In the genomic region with DNA sequence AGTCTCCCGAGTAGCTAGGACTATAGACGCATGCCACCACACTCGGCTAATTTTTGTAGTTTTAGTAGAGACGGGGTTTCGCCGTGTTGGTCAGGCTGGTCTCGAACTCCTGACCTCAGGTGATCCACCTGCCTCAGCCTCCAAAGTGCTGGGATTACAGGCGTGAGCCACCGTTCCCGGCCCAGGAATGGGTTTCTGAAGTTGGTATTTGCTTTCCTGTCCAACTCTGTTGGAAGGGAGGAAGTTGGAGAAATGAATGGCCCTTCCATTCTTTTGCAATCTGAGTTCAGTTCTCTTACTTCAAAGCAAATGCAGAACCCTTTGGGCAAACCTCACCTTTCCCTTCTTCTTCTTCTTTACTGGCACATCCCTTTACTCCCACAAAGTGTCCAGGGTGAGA, we compare ENCODE assay signal across 8 cellular contexts. TPM values are rescaled to one million over a fixed set of nuclear protein-coding genes. Genes with fewer than 3 reads are reported as not detected.
DNase-seq lines count a peak whose midpoint lies in the region; ATAC-seq and TF ChIP-seq lines count a peak whose summit lies in the region.
"Not testable (repeated sequence)": the region's sequence is repeated elsewhere in the genome, so short reads cannot be mapped to it uniquely, and the experiment has no call there.

No MANE protein-coding gene starts in this region.

- H3K27ac ChIP-seq in OCI-LY7 (ENCODE audit: low read depth, low read length, poor library complexity, severe bottlenecking) (peak overlapping the region; percentile 88), cardiac muscle cell (peak overlapping the region; percentile 95)

- BruUV-seq in OCI-LY7 (replicated peaks; lab: Mats Ljungman, UMichigan): not testable (repeated sequence)

- not testable (repeated sequence) for TF ChIP-seq CTCF in CD14-positive monocyte (IDR thresholded peaks at IDR 0.05); HFF-Myc (IDR thresholded peaks at IDR 0.05; ENCODE audit: low read depth, low read length, missing control alignments); OCI-LY7 (conservative IDR thresholded peaks at IDR 0.05; ENCODE audit: low read length); activated CD8-positive, alpha-beta T cell treated with anti-CD3 and anti-CD28 coated beads for 36 hours (IDR thresholded peaks at IDR 0.05); brain (conservative IDR thresholded peaks at IDR 0.05); cardiac muscle cell (IDR thresholded peaks at IDR 0.05; ENCODE audit: low read depth, low read length); nephron progenitor cell (IDR thresholded peaks at IDR 0.05)

- H3K27me3 Mint-ChIP-seq in CD14-positive monocyte (ENCODE audit: low read depth in 3 of 3); activated CD8-positive, alpha-beta T cell treated with anti-CD3 and anti-CD28 coated beads for 36 hours; brain; nephron progenitor cell (ENCODE audit: low read depth, poor library complexity); stimulated activated naive CD8-positive, alpha-beta T cell treated with anti-CD3 and anti-CD28 coated beads, Interleukin-15, Interleukin-2, amounts not matched to agents 100 ng/mL and 50 ng/mL, for 24 hours: not testable (repeated sequence)

- not testable (repeated sequence) for H3K36me3 ChIP-seq in OCI-LY7 (ENCODE audit: insufficient read depth, low read length); cardiac muscle cell

- H3K4me1 ChIP-seq in OCI-LY7 (ENCODE audit: insufficient read depth, low read length, poor library complexity, severe bottlenecking) (peaks cover 47% of the 10 kb centered on the region), cardiac muscle cell (ENCODE audit: low read depth) (peaks cover 11% of the 10 kb centered on the region)

- intact Hi-C loops in CD14-positive monocyte (cut with micrococcal nuclease); activated CD8-positive, alpha-beta T cell treated with anti-CD3 and anti-CD28 coated beads for 36 hours (cut with micrococcal nuclease): not testable (repeated sequence)
- intact Hi-C loops in OCI-LY7 (cut with micrococcal nuclease; ENCODE audit: unreplicated experiment): loop anchor here (5.0 to 10.0 kb wide), 2 partner anchors 254 to 338 kb away; partner anchors contain the start of genes JMY and LHFPL2

- H4K20me1 ChIP-seq in OCI-LY7 (ENCODE audit: insufficient read depth, low read length): not testable (repeated sequence)

- H3K4me3 ChIP-seq in HFF-Myc (replicated peaks; ENCODE audit: low read depth, low read length) (peak overlapping the region; percentile 55; the same call in 1 of the 2 replicates), OCI-LY7 (ENCODE audit: low read depth, low read length, poor library complexity, severe bottlenecking) (peak overlapping the region; percentile 75)
- H3K4me3 ChIP-seq in cardiac muscle cell: not testable (repeated sequence)

- not testable (repeated sequence) for H3K9me2 ChIP-seq in OCI-LY7 (ENCODE audit: insufficient read depth, low read length)

- H3K27ac Mint-ChIP-seq in CD14-positive monocyte (peak overlapping the region in 5 of 7 donors; percentile 3 to 70 (median 32)), brain (peak overlapping the region in 4 of 5 experiments; percentile 38 to 97 (median 90))
- H3K27ac Mint-ChIP-seq in activated CD8-positive, alpha-beta T cell treated with anti-CD3 and anti-CD28 coated beads for 36 hours; nephron progenitor cell; stimulated activated naive CD8-positive, alpha-beta T cell treated with anti-CD3 and anti-CD28 coated beads, Interleukin-15, Interleukin-2, amounts not matched to agents 100 ng/mL and 50 ng/mL, for 24 hours: not testable (repeated sequence)

- peaks cover 20% of the 10 kb centered on the region; the same call in 1 of the 2 replicates for H3K79me2 ChIP-seq in OCI-LY7 (ENCODE audit: insufficient read depth, low read depth, low read length)

- ATAC-seq in activated CD8-positive, alpha-beta T cell treated with anti-CD3 and anti-CD28 coated beads for 36 hours: not testable (repeated sequence)

- POLR2A ChIA-PET in OCI-LY7 (lab: Charles Lee): interaction anchor here (0.5 to 1.0 kb wide), 3 partner anchors 16 to 264 kb away, joined by 3 read pairs; no protein-coding TSS in a partner anchor
- POLR2A ChIA-PET in activated CD8-positive, alpha-beta T cell treated with anti-CD3 and anti-CD28 coated beads for 36 hours (lab: Charles Lee): interaction anchor here (1.4 to 3.2 kb wide), 3 partner anchors 12 to 623 kb away, joined by 3 to 16 read pairs (median 4); partner anchors contain the start of gene SCAMP1

- CTCF ChIA-PET in OCI-LY7 (lab: Charles Lee; ENCODE audit: unreplicated experiment): not testable (repeated sequence)
- CTCF ChIA-PET in activated CD8-positive, alpha-beta T cell treated with anti-CD3 and anti-CD28 coated beads for 36 hours (lab: Charles Lee): interaction anchor here (0.8 to 6.6 kb wide), 5 partner anchors 10 to 150 kb away, joined by 3 to 57 read pairs (median 4); no protein-coding TSS in a partner anchor

- H3K4me3 Mint-ChIP-seq in CD14-positive monocyte: peak overlapping the region in 1 of 2 donors; percentile 86
- H3K4me3 Mint-ChIP-seq in activated CD8-positive, alpha-beta T cell treated with anti-CD3 and anti-CD28 coated beads for 36 hours: peak overlapping the region; percentile 85
- H3K4me3 Mint-ChIP-seq in brain: peak overlapping the region; percentile 86 to 93 (median 89)
- H3K4me3 Mint-ChIP-seq in nephron progenitor cell: peak overlapping the region; percentile 86
- H3K4me3 Mint-ChIP-seq in stimulated activated naive CD8-positive, alpha-beta T cell treated with anti-CD3 and anti-CD28 coated beads, Interleukin-15, Interleukin-2, amounts not matched to agents 100 ng/mL and 50 ng/mL, for 24 hours: peak overlapping the region; percentile 93

- not testable (repeated sequence) for H3K9me3 ChIP-seq in OCI-LY7 (ENCODE audit: low read length); cardiac muscle cell (ENCODE audit: low read depth)

- H3K4me1 Mint-ChIP-seq in CD14-positive monocyte: peaks cover 53% of the 10 kb centered on the region
- peaks cover 50% of the 10 kb centered on the region for H3K4me1 Mint-ChIP-seq in activated CD8-positive, alpha-beta T cell treated with anti-CD3 and anti-CD28 coated beads for 36 hours (ENCODE audit: low read depth)
- peaks cover 42% of the 10 kb centered on the region for H3K4me1 Mint-ChIP-seq in brain
- peaks cover 27% of the 10 kb centered on the region for H3K4me1 Mint-ChIP-seq in nephron progenitor cell
- H3K4me1 Mint-ChIP-seq in stimulated activated naive CD8-positive, alpha-beta T cell treated with anti-CD3 and anti-CD28 coated beads, Interleukin-15, Interleukin-2, amounts not matched to agents 100 ng/mL and 50 ng/mL, for 24 hours (ENCODE audit: low read depth): peaks cover 63% of the 10 kb centered on the region

- H3K4me2 ChIP-seq in OCI-LY7 (ENCODE audit: low read length): peak overlapping the region; percentile 87

- not testable (repeated sequence) for H3K36me3 Mint-ChIP-seq in CD14-positive monocyte; activated CD8-positive, alpha-beta T cell treated with anti-CD3 and anti-CD28 coated beads for 36 hours (ENCODE audit: low read depth); brain; stimulated activated naive CD8-positive, alpha-beta T cell treated with anti-CD3 and anti-CD28 coated beads, Interleukin-15, Interleukin-2, amounts not matched to agents 100 ng/mL and 50 ng/mL, for 24 hours (ENCODE audit: low read depth)
- H3K36me3 Mint-ChIP-seq in nephron progenitor cell (ENCODE audit: low read depth): peaks cover 12% of the 10 kb centered on the region

- DNase-seq in CD14-positive monocyte (ENCODE audit: low spot score); HFF-Myc (ENCODE audit: extremely low read depth, low read depth); OCI-LY7 (ENCODE audit: low spot score); activated CD8-positive, alpha-beta T cell treated with anti-CD3 and anti-CD28 coated beads for 36 hours; cardiac muscle cell (ENCODE audit: low read depth in 1 of 2, low spot score in 1 of 2); nephron progenitor cell: not testable (repeated sequence)

- not testable (repeated sequence) for H3K9me3 Mint-ChIP-seq in CD14-positive monocyte; activated CD8-positive, alpha-beta T cell treated with anti-CD3 and anti-CD28 coated beads for 36 hours; brain; nephron progenitor cell; stimulated activated naive CD8-positive, alpha-beta T cell treated with anti-CD3 and anti-CD28 coated beads, Interleukin-15, Interleukin-2, amounts not matched to agents 100 ng/mL and 50 ng/mL, for 24 hours

- H2AFZ ChIP-seq in OCI-LY7 (ENCODE audit: low read length): peak overlapping the region; percentile 87

- H3K27me3 ChIP-seq in cardiac muscle cell: not testable (repeated sequence)

RNA-seq across cellular contexts. Expression of gene ARSB, which starts 1.9 kb away (rescaled TPM):
- polyA plus RNA-seq in CD14-positive monocyte: 10 to 100 TPM; 18.1 to 28.7 TPM
- total RNA-seq in OCI-LY7 (2014; rRNA removed; shearing (Covaris generic)): 5.6 and 9.2 TPM in 2 replicates
- total RNA-seq in OCI-LY7 (2022): 8.9 and 9.2 TPM in 2 replicates
- total RNA-seq in activated CD8-positive, alpha-beta T cell treated with anti-CD3 and anti-CD28 coated beads for 36 hours: 1 to 10 TPM; 8.8 to 9.1 TPM
- 2.6 TPM for polyA plus RNA-seq in brain (ENCODE audit: insufficient read depth, low read depth, low replicate concordance)
- 25.5 and 32.0 TPM in 2 replicates for total RNA-seq in cardiac muscle cell
- polyA plus RNA-seq in cardiac muscle cell: 13.7 and 16.0 TPM in 2 replicates
